ENCODE assay signal across 12 cellular contexts in the genomic region with DNA sequence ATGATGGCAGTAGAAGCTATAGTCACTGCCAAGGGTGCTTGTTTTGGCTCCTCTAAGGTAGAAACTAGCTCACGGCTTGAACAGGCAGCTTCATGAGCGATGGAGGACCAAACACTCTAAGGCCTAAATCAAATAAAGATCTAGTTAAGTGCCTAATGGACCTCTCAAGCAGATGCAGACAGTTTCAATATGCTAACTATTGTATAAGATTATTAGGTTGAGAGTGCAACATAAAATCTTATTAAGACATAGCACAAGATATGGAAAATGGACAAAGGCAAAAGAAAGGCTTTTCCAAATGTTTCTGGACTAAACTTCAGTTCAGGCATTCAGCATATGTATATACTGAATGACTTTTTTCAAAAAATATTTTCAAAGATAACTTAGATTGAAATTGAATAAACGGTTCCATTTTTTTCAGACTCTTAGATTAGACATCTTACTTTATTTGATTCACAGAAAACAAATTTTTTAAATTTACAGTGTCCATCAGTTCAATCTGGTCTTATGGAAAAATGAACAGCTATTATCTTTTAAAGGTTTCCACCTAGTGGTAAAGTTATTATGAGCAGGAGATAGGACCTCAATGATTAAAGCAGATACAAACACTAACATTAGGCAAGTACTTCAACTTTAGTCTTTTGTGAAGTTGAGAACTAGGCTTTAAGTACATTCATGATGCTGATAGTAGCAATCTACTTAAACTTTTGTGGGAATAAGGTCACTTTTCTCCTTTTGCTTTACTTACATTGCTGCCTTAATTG.
A peak's percentile ranks its signal among the peaks of the same experiment; 100 is the strongest.
DNase-seq lines count a peak whose midpoint lies in the region; ATAC-seq and TF ChIP-seq lines count a peak whose summit lies in the region.
"Had no signal": no experiment of that assay in that cellular context is flagged by ENCODE, and none has a peak within 500 bp of the region (broad histone marks: within the 10 kb centered on the region; RNA-seq: fewer than 3 reads in every experiment).

No MANE protein-coding gene starts in this region.

- TF ChIP-seq CTCF in astrocyte of the cerebellum (IDR thresholded peaks at IDR 0.05; ENCODE audit: low read depth, low read length, missing control alignments) (peak; percentile 9), smooth muscle cell (IDR thresholded peaks at IDR 0.05; ENCODE audit: borderline replicate concordance, insufficient read depth, poor library complexity, severe bottlenecking) (peak; percentile 33)

- DNase-seq in NOMO-1 treated with DMSO at 0.1 percent for 48 hours (lab: John Stamatoyannopoulos, UW; ENCODE audit: unreplicated experiment): peak; percentile 19
- no peak for DNase-seq in NOMO-1 treated with dmso at 0.1 percent for 144 hours (lab: John Stamatoyannopoulos, UW; ENCODE audit: unreplicated experiment)
- DNase-seq in astrocyte of the cerebellum (ENCODE audit: low read depth): no peak
- DNase-seq in smooth muscle cell (lab: John Stamatoyannopoulos, UW; ENCODE audit: unreplicated experiment): no peak
- no peak for DNase-seq in activated T-cell treated with anti-CD3 and anti-CD28 coated beads, Interleukin-2, amount 50 U/mL, for 48 hours
- no peak for DNase-seq in G401 (ENCODE audit: low spot score)
- DNase-seq: amniotic stem cell, head of caudate nucleus, NCI-H2171 treated with DMSO at 0.1 percent for 48 hours had no signal

- no peaks in the 10 kb centered on the region for H3K4me1 ChIP-seq in smooth muscle cell (ENCODE audit: low read depth)

- H3K27ac ChIP-seq in smooth muscle cell (ENCODE audit: low read depth): no peak overlapping the region

- H3F3A ChIP-seq in smooth muscle cell (ENCODE audit: low read depth): no peaks in the 10 kb centered on the region

- H2AFZ ChIP-seq in smooth muscle cell (ENCODE audit: low read depth): peak overlapping the region; percentile 23

- H3K79me2 ChIP-seq in smooth muscle cell (ENCODE audit: low read depth): no peaks in the 10 kb centered on the region

- TF ChIP-seq RAD21 in Ishikawa (IDR thresholded peaks at IDR 0.05; ENCODE audit: low read depth): 0 out of 2 replicates have a peak, but pooled peaks have one; percentile 7

- no peak for TF ChIP-seq EP300 in Ishikawa (IDR thresholded peaks at IDR 0.05; ENCODE audit: borderline replicate concordance)

- 93% methylated on average over 3 of the region's 3 CpGs for WGBS in smooth muscle cell (ENCODE audit: low lambda C conversion rate)

- H3K9ac ChIP-seq in smooth muscle cell (ENCODE audit: low read depth): no peak overlapping the region

- no peak overlapping the region for H3K4me2 ChIP-seq in smooth muscle cell

- H3K4me3 ChIP-seq in astrocyte of the cerebellum (ENCODE audit: low read depth, low read length) (no peak overlapping the region), smooth muscle cell (no peak overlapping the region)

- no peaks in the 10 kb centered on the region for H3K9me3 ChIP-seq in smooth muscle cell (replicated peaks; ENCODE audit: low read depth)

- H3K36me3 ChIP-seq in smooth muscle cell (ENCODE audit: low read depth): no peaks in the 10 kb centered on the region

- H3K27me3 ChIP-seq in smooth muscle cell (ENCODE audit: low read depth): no peaks in the 10 kb centered on the region

- in situ Hi-C loops in astrocyte of the cerebellum (cut with HindIII; ENCODE audit: low sequenced_read_pairs) (no loop called here), G401 (cut with HindIII; ENCODE audit: low sequenced_read_pairs) (no loop called here)

- H4K20me1 ChIP-seq in smooth muscle cell (ENCODE audit: low read depth): no peaks in the 10 kb centered on the region

- no peak for ATAC-seq in HG03378 (IDR thresholded peaks at IDR 0.05; ENCODE audit: unreplicated experiment)
- ATAC-seq: natural killer cell treated with Interleukin-12 subunit alpha and Interleukin-12 subunit beta and Interleukin-15 and Interleukin-18, amount 100 ng/mL, for 72 hours had no signal

TF ChIP-seq in Ishikawa, 13 proteins besides CTCF, POLR2A, EP300 and RAD21:
- TF ChIP-seq CREB1 (IDR thresholded peaks at IDR 0.05; ENCODE audit: low read depth): no peak
- TF ChIP-seq EGR1 (IDR thresholded peaks at IDR 0.05): no peak
